Comparison of ENCODE assay signal across 8 cellular contexts in genomic region chr18:35071819-35072247, GRCh38. TPM values are rescaled to one million over a fixed set of nuclear protein-coding genes. Genes with fewer than 3 reads are reported as not detected.
A peak's percentile ranks its signal among the peaks of the same experiment; 100 is the strongest.
DNase-seq lines count a peak whose midpoint lies in the region; ATAC-seq lines count a peak whose summit lies in the region.

No MANE protein-coding gene starts in this region.

- peaks cover 80% of the 10 kb centered on the region for H3K4me1 ChIP-seq in Karpas-422 (ENCODE audit: low read length)

- in situ Hi-C loops in G401 (cut with HindIII; ENCODE audit: low sequenced_read_pairs): no loop called here

- H4K20me1 ChIP-seq in Karpas-422 (ENCODE audit: insufficient read depth, low read depth, low read length): peaks cover 32% of the 10 kb centered on the region

- H3K27me3 ChIP-seq in Karpas-422 (ENCODE audit: low read length): no peaks in the 10 kb centered on the region
- no peaks in the 10 kb centered on the region for H3K27me3 ChIP-seq in layer of hippocampus (ENCODE audit: control insufficient read depth, insufficient read depth, low read length)

- H3K9me2 ChIP-seq in Karpas-422 (replicated peaks; ENCODE audit: insufficient read depth, low read length): no peaks in the 10 kb centered on the region

- H3K27ac ChIP-seq in Karpas-422 (ENCODE audit: low read length) (peak overlapping the region; percentile 55), layer of hippocampus (ENCODE audit: low read depth, low read length) (peak overlapping the region; percentile 4)

- no peaks in the 10 kb centered on the region for H3K9me3 ChIP-seq in Karpas-422 (ENCODE audit: low read length)

- no peak overlapping the region for H3K4me3 ChIP-seq in Karpas-422 (ENCODE audit: low read length)

- no peak overlapping the region for H2AFZ ChIP-seq in Karpas-422 (ENCODE audit: low read length)

- H3K36me3 ChIP-seq in Karpas-422 (ENCODE audit: insufficient read depth, low read length): peaks cover 66% of the 10 kb centered on the region

- peak overlapping the region; percentile 7; the same call in 1 of the 2 replicates for H3K9ac ChIP-seq in Karpas-422 (ENCODE audit: low read length)

- ATAC-seq in GM18499 (IDR thresholded peaks at IDR 0.05; ENCODE audit: insufficient read depth, unreplicated experiment) (peak; percentile 72), GM21717 (IDR thresholded peaks at IDR 0.05; ENCODE audit: unreplicated experiment) (peak; percentile 62)

- H3K4me2 ChIP-seq in Karpas-422 (ENCODE audit: low read depth, low read length, poor library complexity, severe bottlenecking): peak overlapping the region; percentile 3

- no peak for DNase-seq in Karpas-422
- DNase-seq in HuH-7.5 (ENCODE audit: low spot score): no peak
- no peak for DNase-seq in NCI-H1105 treated with DMSO at 0.1 percent for 48 hours (lab: John Stamatoyannopoulos, UW)
- no peak for DNase-seq in G401 (ENCODE audit: low spot score)
- DNase-seq in GF-D8 (lab: John Stamatoyannopoulos, UW): no peak

- peaks cover 99% of the 10 kb centered on the region for H3K79me2 ChIP-seq in Karpas-422 (ENCODE audit: low read length)

RNA-seq across cellular contexts. Expression of gene MAPRE2, which starts 30.6 kb away (rescaled TPM):
- 200 and 267 TPM in 2 replicates for total RNA-seq in Karpas-422 (2014; rRNA removed; shearing (Covaris generic); ENCODE audit: low replicate concordance)
- 17.2 and 30.3 TPM in 2 replicates for total RNA-seq in G401 (2014; rRNA removed; shearing (Covaris generic))
